ENCODE assay signal across 8 cellular contexts in genomic region chr14:75132374-75133086, GRCh38. TPM values are rescaled to one million over a fixed set of nuclear protein-coding genes. Genes with fewer than 3 reads are reported as not detected.
DNase-seq lines count a peak whose midpoint lies in the region; ATAC-seq and TF ChIP-seq lines count a peak whose summit lies in the region.

No MANE protein-coding gene starts in this region.

- H3K36me3 Mint-ChIP-seq in CD14-positive monocyte, result peaks cover 38 to 68% of the 10 kb centered on the region in 2 donors

- H3K27me3 ChIP-seq in muscle layer of duodenum (ENCODE audit: low read depth, low read length) (no peaks in the 10 kb centered on the region), uterus (no peaks in the 10 kb centered on the region)

- H3K27ac ChIP-seq in epithelial cell of prostate, result peak overlapping the region; percentile 1
- H3K27ac ChIP-seq in muscle layer of duodenum (ENCODE audit: low read length), result peak overlapping the region; percentile 41
- H3K27ac ChIP-seq in uterus, result peak overlapping the region in 1 of 2 donors; percentile 48

- intact Hi-C loops in CD14-positive monocyte (cut with micrococcal nuclease) (loop anchor here (2.0 to 5.0 kb wide), 3 partner anchors 150 to 355 kb away; no protein-coding TSS in a partner anchor), uterus (cut with DNase I; ENCODE audit: low total_unique reads) (loop anchor here (5.0 kb wide), 1 partner anchor 170 kb away; no protein-coding TSS in a partner anchor)

- peak overlapping the region in 6 of 7 donors; percentile 24 to 78 (median 55) for H3K27ac Mint-ChIP-seq in CD14-positive monocyte

- H3K4me1 Mint-ChIP-seq in CD14-positive monocyte, result peaks cover 14% of the 10 kb centered on the region

- ATAC-seq in GM18867 (IDR thresholded peaks at IDR 0.05; ENCODE audit: unreplicated experiment), result no peak

- DNase-seq in CD14-positive monocyte (ENCODE audit: low spot score) (no peak), H4 (ENCODE audit: low spot score) (peak; percentile 71), NCI-H345 (lab: John Stamatoyannopoulos, UW) (peak; percentile 78), epithelial cell of prostate (ENCODE audit: low read depth, low spot score) (no peak), uterus (peak; percentile 30 to 69)

- H3K36me3 ChIP-seq in muscle layer of duodenum (ENCODE audit: control insufficient read depth in 1 of 2, insufficient read depth in 2 of 2, low read length in 2 of 2) (peaks cover 22 to 25% of the 10 kb centered on the region in 2 donors), uterus (peaks cover 0 to 2% of the 10 kb centered on the region in 2 donors)

- H3K9me3 Mint-ChIP-seq in CD14-positive monocyte, result no peaks in the 10 kb centered on the region

- H3K27me3 Mint-ChIP-seq in CD14-positive monocyte (ENCODE audit: low read depth in 3 of 3), result no peaks in the 10 kb centered on the region

- H3K4me3 ChIP-seq in WI38 (ENCODE audit: low read depth, low read length), result no peak overlapping the region
- H3K4me3 ChIP-seq in muscle layer of duodenum (ENCODE audit: low read depth in 1 of 2, low read length in 2 of 2), result no peak overlapping the region
- no peak overlapping the region for H3K4me3 ChIP-seq in uterus

- H3K9me3 ChIP-seq in muscle layer of duodenum (ENCODE audit: control insufficient read depth in 1 of 2, low read length in 2 of 2) (no peaks in the 10 kb centered on the region), uterus (no peaks in the 10 kb centered on the region)

- TF ChIP-seq POLR2A in uterus (IDR thresholded peaks at IDR 0.05), result no peak

- H3K4me3 Mint-ChIP-seq in CD14-positive monocyte, result no peak overlapping the region

- H3K4me1 ChIP-seq in muscle layer of duodenum (ENCODE audit: control insufficient read depth in 1 of 2, insufficient read depth in 2 of 2, low read length in 2 of 2) (peaks cover 0 to 12% of the 10 kb centered on the region in 2 donors), uterus (no peaks in the 10 kb centered on the region)

- TF ChIP-seq CTCF in CD14-positive monocyte (IDR thresholded peaks at IDR 0.05), result peak; percentile 69
- peak; percentile 52; the same call in 1 of the 2 replicates for TF ChIP-seq CTCF in WI38 (IDR thresholded peaks at IDR 0.05; ENCODE audit: low read depth, low read length)
- TF ChIP-seq CTCF in uterus (IDR thresholded peaks at IDR 0.05), result peak; percentile 69 to 94 (median 82)

RNA-seq across cellular contexts. Expression of gene NEK9, which starts 5.7 kb away (rescaled TPM):
- 10 to 100 TPM in 1 of 2 donors, 1 to 10 TPM in 1; 8.9 to 10.1 TPM for polyA plus RNA-seq in CD14-positive monocyte
- 0.06 and 0.12 TPM in 2 replicates for total RNA-seq in H4 (2014; rRNA removed; shearing (Covaris generic))
- total RNA-seq in uterus, result 100 to 1,000 TPM in 1 of 4 donors, 10 to 100 TPM in 3; 51.2 to 115 (median 71.4) TPM

RNA-seq across cellular contexts. Expression of gene TMED10, which starts 43.9 kb away (rescaled TPM):
- polyA plus RNA-seq in CD14-positive monocyte, result 100 to 1,000 TPM; 233 to 243 TPM
- 364 and 433 TPM in 2 replicates for total RNA-seq in H4 (2014; rRNA removed; shearing (Covaris generic))
- total RNA-seq in uterus, result 100 to 1,000 TPM; 206 to 389 (median 287) TPM

Comparison
In these comparisons a context has a peak if more than half of its experiments do, and no peak if none do; other contexts are left out.
1. DNase-seq: peak in H4 (single experiment), NCI-H345 (single experiment) and uterus (2 of 2); none in CD14-positive monocyte (single experiment) and epithelial cell of prostate (single experiment).
2. RNA of gene NEK9, which starts 5.7 kb away (total RNA-seq): 51.2 to 115 TPM in uterus; 0.06 to 0.12 TPM in H4; every median in the first group is over 10 times any median in the second.
3. Peak in every context shown above with its lines, with median percentiles within 50 percentile points of each other: CTCF ChIP-seq.